7 cellular contexts compared by ENCODE assay signal in the genomic region with DNA sequence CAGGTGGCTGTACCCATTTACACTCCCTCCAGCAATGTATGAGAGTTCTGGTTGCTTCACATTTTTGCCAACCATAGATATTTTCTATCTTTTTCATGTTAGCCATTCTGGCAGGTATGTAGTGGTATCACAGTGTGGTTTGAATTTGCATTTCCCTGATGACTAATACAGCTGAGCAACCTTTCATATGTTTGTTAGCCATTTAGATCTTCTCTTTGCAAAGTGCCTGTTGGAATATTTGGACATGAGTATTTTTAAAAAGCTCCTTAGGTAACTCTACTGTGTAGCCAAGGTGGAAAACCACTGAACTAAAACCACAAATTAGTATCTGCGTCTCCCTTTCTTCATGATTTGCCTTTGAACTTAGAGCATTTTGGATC. TPM values are rescaled to one million over a fixed set of nuclear protein-coding genes. Genes with fewer than 3 reads are reported as not detected.
DNase-seq lines count a peak whose midpoint lies in the region; ATAC-seq and TF ChIP-seq lines count a peak whose summit lies in the region.

No MANE protein-coding gene starts in this region.

- H3K9me3 Mint-ChIP-seq in activated naive CD8-positive, alpha-beta T cell treated with anti-CD3 and anti-CD28 coated beads for 36 hours: peaks cover 2% of the 10 kb centered on the region

- H3K27ac ChIP-seq in osteoblast (ENCODE audit: low read depth, low read length): peak overlapping the region; percentile 85

- H3K4me2 ChIP-seq in osteoblast (ENCODE audit: insufficient read depth, low read length): peak overlapping the region; percentile 17

- TF ChIP-seq CTCF in osteoblast (IDR thresholded peaks at IDR 0.05; ENCODE audit: extremely low read depth, low read depth, low read length): no peak

- H3K27ac Mint-ChIP-seq in activated naive CD8-positive, alpha-beta T cell treated with anti-CD3 and anti-CD28 coated beads for 36 hours: peak overlapping the region; percentile 90

- H3K4me1 Mint-ChIP-seq in activated naive CD8-positive, alpha-beta T cell treated with anti-CD3 and anti-CD28 coated beads for 36 hours: peaks cover 70% of the 10 kb centered on the region

- peaks cover 49% of the 10 kb centered on the region for H3K36me3 Mint-ChIP-seq in activated naive CD8-positive, alpha-beta T cell treated with anti-CD3 and anti-CD28 coated beads for 36 hours

- no peak overlapping the region for H3K4me3 ChIP-seq in osteoblast (ENCODE audit: insufficient read depth, low read length)

- H3K27me3 ChIP-seq in osteoblast (ENCODE audit: insufficient read depth, low read length): no peaks in the 10 kb centered on the region

- H3K9me3 ChIP-seq in osteoblast (ENCODE audit: low read depth, low read length): no peaks in the 10 kb centered on the region

- peaks cover 2% of the 10 kb centered on the region for H4K20me1 ChIP-seq in osteoblast (ENCODE audit: insufficient read depth, low read length)

- no peak for DNase-seq in activated naive CD8-positive, alpha-beta T cell treated with anti-CD3 and anti-CD28 coated beads for 36 hours
- DNase-seq in osteoblast (ENCODE audit: insufficient read length, low spot score, missing footprints): no peak
- DNase-seq in iPS-NIHi11 (ENCODE audit: low spot score): no peak
- no peak for DNase-seq in stimulated activated naive CD4-positive, alpha-beta T cell (lab: John Stamatoyannopoulos, UW)
- DNase-seq in GDM1 (lab: John Stamatoyannopoulos, UW): no peak

- no peaks in the 10 kb centered on the region for H3K79me2 ChIP-seq in osteoblast (ENCODE audit: insufficient read depth, low read length)

- H2AFZ ChIP-seq in osteoblast (ENCODE audit: low read length): no peak overlapping the region

- H3K4me1 ChIP-seq in osteoblast (ENCODE audit: insufficient read depth, low read length): peaks cover 41% of the 10 kb centered on the region

- no peaks in the 10 kb centered on the region for H3K27me3 Mint-ChIP-seq in activated naive CD8-positive, alpha-beta T cell treated with anti-CD3 and anti-CD28 coated beads for 36 hours

- H3K36me3 ChIP-seq in osteoblast (ENCODE audit: insufficient read depth, low read length): no peaks in the 10 kb centered on the region

- H3K4me3 Mint-ChIP-seq in activated naive CD8-positive, alpha-beta T cell treated with anti-CD3 and anti-CD28 coated beads for 36 hours: peak overlapping the region; percentile 29

- ATAC-seq in GM19351 (IDR thresholded peaks at IDR 0.05; ENCODE audit: unreplicated experiment) (peak; percentile 53), HG03159 (IDR thresholded peaks at IDR 0.05; ENCODE audit: unreplicated experiment) (peak; percentile 53)

RNA-seq across cellular contexts. Expression of gene IRF1, which starts 31.9 kb away (rescaled TPM):
- total RNA-seq in activated naive CD8-positive, alpha-beta T cell treated with anti-CD3 and anti-CD28 coated beads for 36 hours: 100 to 1,000 TPM; 228 to 232 TPM
- total RNA-seq in osteoblast: 19.7 and 22.1 TPM in 2 replicates
